8 cellular contexts compared by ENCODE assay signal in genomic region chr10:6582913-6583312, GRCh38. TPM values are rescaled to one million over a fixed set of nuclear protein-coding genes. Genes with fewer than 3 reads are reported as not detected.
A peak's percentile ranks its signal among the peaks of the same experiment; 100 is the strongest.
DNase-seq lines count a peak whose midpoint lies in the region; ATAC-seq and TF ChIP-seq lines count a peak whose summit lies in the region.
"Not testable (repeated sequence)": the region's sequence is repeated elsewhere in the genome, so short reads cannot be mapped to it uniquely, and the experiment has no call there.
"Had no signal": no experiment of that assay in that cellular context is flagged by ENCODE, and none has a peak within 500 bp of the region (broad histone marks: within the 10 kb centered on the region; RNA-seq: fewer than 3 reads in every experiment).

No MANE protein-coding gene starts in this region.

- POLR2A ChIA-PET in activated CD4-positive, alpha-beta T cell treated with anti-CD3 and anti-CD28 coated beads for 36 hours (lab: Charles Lee), result interaction anchor here (0.6 to 1.8 kb wide), 3 partner anchors 10 to 466 kb away, joined by 3 to 4 read pairs (median 4); no protein-coding TSS in a partner anchor
- POLR2A ChIA-PET in naive thymus-derived CD4-positive, alpha-beta T cell (lab: Charles Lee), result interaction anchor here (0.7 to 10.5 kb wide), 7 partner anchors 15 to 83 kb away, joined by 3 to 378 read pairs (median 3); no protein-coding TSS in a partner anchor

- not testable (repeated sequence) for H3K27me3 ChIP-seq in naive thymus-derived CD4-positive, alpha-beta T cell (ENCODE audit: control insufficient read depth in 2 of 2, insufficient read depth in 2 of 2, low read length in 2 of 2); gastrocnemius medialis

- H3K4me3 Mint-ChIP-seq in activated CD4-positive, alpha-beta T cell treated with anti-CD3 and anti-CD28 coated beads for 36 hours, result peak overlapping the region; percentile 89
- H3K4me3 Mint-ChIP-seq in activated CD8-positive, alpha-beta memory T cell treated with anti-CD3 and anti-CD28 coated beads, Interleukin-2, amount 10 ng/mL, durations not matched to agents 7 days and 5 days, result peak overlapping the region; percentile 97
- peak overlapping the region; percentile 92 for H3K4me3 Mint-ChIP-seq in activated naive CD4-positive, alpha-beta T cell treated with anti-CD3 and anti-CD28 coated beads for 36 hours
- peak overlapping the region; percentile 95 for H3K4me3 Mint-ChIP-seq in activated naive CD8-positive, alpha-beta T cell treated with anti-CD3 and anti-CD28 coated beads, Interleukin-2, amount 50 U/mL, for 24 hours
- H3K4me3 Mint-ChIP-seq in naive thymus-derived CD4-positive, alpha-beta T cell, result peak overlapping the region; percentile 86 to 99 (median 93)

- H3K36me3 ChIP-seq in KOPT-K1 (ENCODE audit: insufficient read depth, low read length) (peaks cover 48% of the 10 kb centered on the region), gastrocnemius medialis (peaks cover 0 to 25% of the 10 kb centered on the region in 2 donors)
- H3K36me3 ChIP-seq in naive thymus-derived CD4-positive, alpha-beta T cell (ENCODE audit: control insufficient read depth in 2 of 3, insufficient read depth in 3 of 3, low read length in 3 of 3), result peaks cover 0 to 12% (median 0%) of the 10 kb centered on the region in 3 experiments

- TF ChIP-seq POLR2A in gastrocnemius medialis (IDR thresholded peaks at IDR 0.05), result not testable (repeated sequence)

- intact Hi-C loops in activated CD4-positive, alpha-beta T cell treated with anti-CD3 and anti-CD28 coated beads for 36 hours (cut with DNase I, micrococcal nuclease), result loop anchor here (1.0 to 10.0 kb wide), 6 partner anchors 9 to 768 kb away; partner anchors contain the start of genes GDI2 (in 1 of the 2) and PFKFB3 (in 1 of the 2)
- intact Hi-C loops in activated naive CD4-positive, alpha-beta T cell treated with anti-CD3 and anti-CD28 coated beads for 36 hours (cut with micrococcal nuclease), result loop anchor here (1.0 to 10.0 kb wide), 5 partner anchors 9 to 608 kb away; partner anchors contain the start of gene IL15RA
- intact Hi-C loops in naive thymus-derived CD4-positive, alpha-beta T cell (cut with micrococcal nuclease), result loop anchor here (1.0 to 10.0 kb wide), 6 partner anchors 9 to 829 kb away; partner anchors contain the start of genes PFKFB3 (in 2 of the 2), RBM17 (in 1 of the 2) and SFMBT2 (in 1 of the 2)
- intact Hi-C loops in gastrocnemius medialis (cut with DNase I; ENCODE audit: low total_unique reads), result loop anchor here (5.0 to 10.0 kb wide), 5 partner anchors 64 to 898 kb away; partner anchors contain the start of gene TASOR2

- in situ Hi-C loops in gastrocnemius medialis (cut with MboI; ENCODE audit: low sequenced_read_pairs in 4 of 4), result loop anchor here in 1 of 4 donors (5.0 to 10.0 kb wide), 2 partner anchors 62 to 66 kb away; no protein-coding TSS in a partner anchor

- H3K27me3 Mint-ChIP-seq in activated CD4-positive, alpha-beta T cell treated with anti-CD3 and anti-CD28 coated beads for 36 hours; activated CD8-positive, alpha-beta memory T cell treated with anti-CD3 and anti-CD28 coated beads, Interleukin-2, amount 10 ng/mL, durations not matched to agents 7 days and 5 days; activated naive CD4-positive, alpha-beta T cell treated with anti-CD3 and anti-CD28 coated beads for 36 hours (ENCODE audit: low read depth); activated naive CD8-positive, alpha-beta T cell treated with anti-CD3 and anti-CD28 coated beads, Interleukin-2, amount 50 U/mL, for 24 hours; naive thymus-derived CD4-positive, alpha-beta T cell: not testable (repeated sequence)

- H3K4me1 ChIP-seq in naive thymus-derived CD4-positive, alpha-beta T cell (ENCODE audit: control insufficient read depth in 2 of 2, insufficient read depth in 2 of 2, low read length in 2 of 2), result peaks cover 22 to 29% of the 10 kb centered on the region in 2 donors
- H3K4me1 ChIP-seq in gastrocnemius medialis, result peaks cover 11 to 18% of the 10 kb centered on the region in 2 donors

- DNase-seq in activated CD4-positive, alpha-beta T cell treated with anti-CD3 and anti-CD28 coated beads for 36 hours; activated CD8-positive, alpha-beta memory T cell treated with anti-CD3 and anti-CD28 coated beads, Interleukin-2, amount 10 ng/mL, durations not matched to agents 7 days and 5 days; activated naive CD4-positive, alpha-beta T cell treated with anti-CD3 and anti-CD28 coated beads for 36 hours; activated naive CD8-positive, alpha-beta T cell treated with anti-CD3 and anti-CD28 coated beads, Interleukin-2, amount 50 U/mL, for 24 hours; naive thymus-derived CD4-positive, alpha-beta T cell; gastrocnemius medialis: not testable (repeated sequence)

- H3K4me3 ChIP-seq in naive thymus-derived CD4-positive, alpha-beta T cell (ENCODE audit: low read length), result peak overlapping the region; percentile 61
- H3K4me3 ChIP-seq in gastrocnemius medialis, result not testable (repeated sequence)

- peaks cover 60% of the 10 kb centered on the region for H3K36me3 Mint-ChIP-seq in activated CD4-positive, alpha-beta T cell treated with anti-CD3 and anti-CD28 coated beads for 36 hours (ENCODE audit: low read depth)
- peaks cover 68% of the 10 kb centered on the region for H3K36me3 Mint-ChIP-seq in activated CD8-positive, alpha-beta memory T cell treated with anti-CD3 and anti-CD28 coated beads, Interleukin-2, amount 10 ng/mL, durations not matched to agents 7 days and 5 days
- peaks cover 76% of the 10 kb centered on the region for H3K36me3 Mint-ChIP-seq in activated naive CD4-positive, alpha-beta T cell treated with anti-CD3 and anti-CD28 coated beads for 36 hours (ENCODE audit: low read depth)
- H3K36me3 Mint-ChIP-seq in activated naive CD8-positive, alpha-beta T cell treated with anti-CD3 and anti-CD28 coated beads, Interleukin-2, amount 50 U/mL, for 24 hours (ENCODE audit: low read depth), result peaks cover 57% of the 10 kb centered on the region
- peaks cover 3 to 70% (median 34%) of the 10 kb centered on the region in 5 donors for H3K36me3 Mint-ChIP-seq in naive thymus-derived CD4-positive, alpha-beta T cell

- not testable (repeated sequence) for TF ChIP-seq CTCF in gastrocnemius medialis (IDR thresholded peaks at IDR 0.05 in 4 of 5, conservative IDR thresholded peaks at IDR 0.05 in 1 of 5)

- not testable (repeated sequence) for ATAC-seq in activated CD4-positive, alpha-beta T cell treated with anti-CD3 and anti-CD28 coated beads for 36 hours; activated CD8-positive, alpha-beta memory T cell treated with anti-CD3 and anti-CD28 coated beads, Interleukin-2, amount 10 ng/mL, durations not matched to agents 7 days and 5 days; activated naive CD8-positive, alpha-beta T cell treated with anti-CD3 and anti-CD28 coated beads, Interleukin-2, amount 50 U/mL, for 24 hours; naive thymus-derived CD4-positive, alpha-beta T cell; gastrocnemius medialis

- peaks cover 58% of the 10 kb centered on the region for H3K4me1 Mint-ChIP-seq in activated CD4-positive, alpha-beta T cell treated with anti-CD3 and anti-CD28 coated beads for 36 hours
- peaks cover 59% of the 10 kb centered on the region for H3K4me1 Mint-ChIP-seq in activated CD8-positive, alpha-beta memory T cell treated with anti-CD3 and anti-CD28 coated beads, Interleukin-2, amount 10 ng/mL, durations not matched to agents 7 days and 5 days
- H3K4me1 Mint-ChIP-seq in activated naive CD4-positive, alpha-beta T cell treated with anti-CD3 and anti-CD28 coated beads for 36 hours (ENCODE audit: low read depth), result peaks cover 39% of the 10 kb centered on the region
- peaks cover 71% of the 10 kb centered on the region for H3K4me1 Mint-ChIP-seq in activated naive CD8-positive, alpha-beta T cell treated with anti-CD3 and anti-CD28 coated beads, Interleukin-2, amount 50 U/mL, for 24 hours
- peaks cover 35 to 70% (median 55%) of the 10 kb centered on the region in 7 donors for H3K4me1 Mint-ChIP-seq in naive thymus-derived CD4-positive, alpha-beta T cell

- not testable (repeated sequence) for H3K9me3 Mint-ChIP-seq in activated CD4-positive, alpha-beta T cell treated with anti-CD3 and anti-CD28 coated beads for 36 hours (ENCODE audit: low read depth); activated CD8-positive, alpha-beta memory T cell treated with anti-CD3 and anti-CD28 coated beads, Interleukin-2, amount 10 ng/mL, durations not matched to agents 7 days and 5 days (ENCODE audit: low read depth); activated naive CD4-positive, alpha-beta T cell treated with anti-CD3 and anti-CD28 coated beads for 36 hours; activated naive CD8-positive, alpha-beta T cell treated with anti-CD3 and anti-CD28 coated beads, Interleukin-2, amount 50 U/mL, for 24 hours; naive thymus-derived CD4-positive, alpha-beta T cell

- H3K27ac Mint-ChIP-seq in activated CD4-positive, alpha-beta T cell treated with anti-CD3 and anti-CD28 coated beads for 36 hours, result peak overlapping the region; percentile 97
- peak overlapping the region; percentile 93 for H3K27ac Mint-ChIP-seq in activated CD8-positive, alpha-beta memory T cell treated with anti-CD3 and anti-CD28 coated beads, Interleukin-2, amount 10 ng/mL, durations not matched to agents 7 days and 5 days
- peak overlapping the region; percentile 99 for H3K27ac Mint-ChIP-seq in activated naive CD4-positive, alpha-beta T cell treated with anti-CD3 and anti-CD28 coated beads for 36 hours
- peak overlapping the region; percentile 88 for H3K27ac Mint-ChIP-seq in activated naive CD8-positive, alpha-beta T cell treated with anti-CD3 and anti-CD28 coated beads, Interleukin-2, amount 50 U/mL, for 24 hours
- peak overlapping the region; percentile 94 to 99 (median 98) for H3K27ac Mint-ChIP-seq in naive thymus-derived CD4-positive, alpha-beta T cell

- peak overlapping the region; percentile 99 for H3K27ac ChIP-seq in KOPT-K1 (ENCODE audit: low read depth, low read length, poor library complexity, severe bottlenecking)
- H3K27ac ChIP-seq in naive thymus-derived CD4-positive, alpha-beta T cell (ENCODE audit: low read depth, low read length), result peak overlapping the region; percentile 94
- peak overlapping the region; percentile 93 to 96 (median 94) for H3K27ac ChIP-seq in gastrocnemius medialis

- CTCF ChIA-PET in activated CD4-positive, alpha-beta T cell treated with anti-CD3 and anti-CD28 coated beads for 36 hours (lab: Charles Lee), result interaction anchor here (0.6 to 5.3 kb wide), 11 partner anchors 13 to 496 kb away, joined by 3 to 39 read pairs (median 4); no protein-coding TSS in a partner anchor
- CTCF ChIA-PET in activated CD8-positive, alpha-beta memory T cell treated with anti-CD3 and anti-CD28 coated beads, Interleukin-2, amount 10 ng/mL, durations not matched to agents 7 days and 5 days (lab: Charles Lee), result interaction anchor here (0.9 to 7.1 kb wide), 12 partner anchors 18 to 181 kb away, joined by 3 to 56 read pairs (median 8); no protein-coding TSS in a partner anchor
- CTCF ChIA-PET in activated naive CD4-positive, alpha-beta T cell treated with anti-CD3 and anti-CD28 coated beads for 36 hours (lab: Charles Lee), result interaction anchor here (0.6 to 4.8 kb wide), 13 partner anchors 9 to 137 kb away, joined by 3 to 50 read pairs (median 6); no protein-coding TSS in a partner anchor
- CTCF ChIA-PET in naive thymus-derived CD4-positive, alpha-beta T cell (lab: Charles Lee), result interaction anchor here (1.0 to 9.0 kb wide), 8 partner anchors 10 to 110 kb away, joined by 3 to 206 read pairs (median 5); no protein-coding TSS in a partner anchor

- H3K9me3 ChIP-seq in KOPT-K1 (ENCODE audit: insufficient read depth, low read length, poor library complexity, severe bottlenecking); naive thymus-derived CD4-positive, alpha-beta T cell (ENCODE audit: control insufficient read depth in 2 of 3, low read length in 3 of 3); gastrocnemius medialis: not testable (repeated sequence)

RNA-seq across cellular contexts. Expression of gene PRKCQ, which starts 2.8 kb away (rescaled TPM):
- 10 to 100 TPM; 32.9 to 39.0 TPM for total RNA-seq in activated CD4-positive, alpha-beta T cell treated with anti-CD3 and anti-CD28 coated beads for 36 hours
- total RNA-seq in activated CD8-positive, alpha-beta memory T cell treated with anti-CD3 and anti-CD28 coated beads, Interleukin-2, amount 10 ng/mL, durations not matched to agents 7 days and 5 days, result 10 to 100 TPM; 51.0 to 58.7 TPM
- total RNA-seq in activated naive CD4-positive, alpha-beta T cell treated with anti-CD3 and anti-CD28 coated beads for 36 hours, result 10 to 100 TPM; 49.5 to 53.0 TPM
- total RNA-seq in naive thymus-derived CD4-positive, alpha-beta T cell, result 10 to 100 TPM; 45.9 to 68.3 (median 65.8) TPM
- polyA plus RNA-seq in naive thymus-derived CD4-positive, alpha-beta T cell, result 10 to 100 TPM; 44.3 to 74.5 TPM
- 10 to 100 TPM; 25.8 to 70.7 (median 38.8) TPM for total RNA-seq in gastrocnemius medialis
- total RNA-seq: HFFc6 had no signal
